ENCODE assay signal across 8 cellular contexts in the genomic region with DNA sequence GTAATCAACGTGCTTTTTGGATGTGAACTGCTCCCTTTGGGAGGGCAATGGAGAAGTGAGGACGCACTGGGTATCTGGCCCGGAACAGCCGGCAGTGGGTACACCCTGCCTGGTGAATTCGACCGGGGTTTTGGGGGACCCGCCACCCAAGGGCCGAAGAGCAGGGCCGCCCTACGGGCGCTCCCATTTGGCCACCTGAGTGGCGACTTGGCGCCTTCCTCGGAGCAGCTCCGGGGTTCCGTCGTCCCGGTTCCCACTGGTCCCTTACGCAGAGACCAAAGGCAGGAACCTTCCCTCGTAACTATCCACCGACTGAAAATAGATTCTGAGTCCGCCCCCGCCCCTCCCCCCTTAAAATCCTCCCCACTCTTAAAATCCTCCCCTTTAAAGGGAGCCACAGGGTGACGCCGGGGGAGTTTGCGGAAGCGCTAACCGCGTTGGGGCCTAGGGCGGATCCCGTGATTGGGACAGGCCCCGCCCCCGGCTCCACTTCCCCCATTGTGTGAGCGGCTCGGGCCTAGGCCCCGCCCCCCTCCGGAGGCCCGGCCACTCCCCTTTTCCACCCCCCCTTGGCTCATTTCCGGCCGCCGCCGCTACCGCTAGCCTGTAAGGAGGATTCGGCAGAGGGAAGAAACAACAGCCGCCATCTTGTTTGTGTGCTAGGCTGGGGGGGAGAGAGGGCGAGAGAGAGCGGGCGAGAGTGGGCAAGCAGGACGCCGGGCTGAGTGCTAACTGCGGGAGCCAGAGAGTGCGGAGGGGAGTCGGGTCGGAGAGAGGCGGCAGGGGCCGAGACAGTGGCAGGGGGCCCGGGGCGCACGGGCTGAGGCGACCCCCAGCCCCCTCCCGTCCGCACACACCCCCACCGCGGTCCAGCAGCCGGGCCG. TPM values are rescaled to one million over a fixed set of nuclear protein-coding genes. Genes with fewer than 3 reads are reported as not detected.
A peak's percentile ranks its signal among the peaks of the same experiment; 100 is the strongest.
DNase-seq lines count a peak whose midpoint lies in the region; TF ChIP-seq lines count a peak whose summit lies in the region.

No MANE protein-coding gene starts in this region.

- DNase-seq in GF-D8 (lab: John Stamatoyannopoulos, UW) (peak; percentile 95), HEK293T (ENCODE audit: extremely low spot score) (peak; percentile 98), MV-4-11 (lab: John Stamatoyannopoulos, UW) (peak; percentile 97), SJSA1 (ENCODE audit: low read depth in 1 of 2, low spot score in 2 of 2) (peak; percentile 94 to 99), foreskin melanocyte (peak; percentile 95), stromal cell of bone marrow (ENCODE audit: low read depth) (peak; percentile 97)
- peak; percentile 99 for DNase-seq in activated naive CD4-positive, alpha-beta T cell treated with anti-CD3 and anti-CD28 coated beads for 36 hours

- H3K27me3 ChIP-seq in SJSA1 (replicated peaks) (no peaks in the 10 kb centered on the region), neuron (ENCODE audit: insufficient read depth, low read length) (no peaks in the 10 kb centered on the region)

- POLR2A ChIA-PET in HEK293T (lab: Yijun Ruan, JAX) = interaction anchor here (0.6 to 6.2 kb wide), 8 partner anchors 9 to 140 kb away, joined by 3 to 55 read pairs (median 4); partner anchors contain the start of gene RBX1

- H3K9me3 Mint-ChIP-seq in activated naive CD4-positive, alpha-beta T cell treated with anti-CD3 and anti-CD28 coated beads for 36 hours = no peaks in the 10 kb centered on the region

- peak overlapping the region; percentile 69 for H2AFZ ChIP-seq in neuron (ENCODE audit: low read depth, low read length)

- H3K9me3 ChIP-seq in SJSA1 (replicated peaks) (no peaks in the 10 kb centered on the region), neuron (ENCODE audit: low read length) (no peaks in the 10 kb centered on the region)

- H3K27ac Mint-ChIP-seq in activated naive CD4-positive, alpha-beta T cell treated with anti-CD3 and anti-CD28 coated beads for 36 hours = peak overlapping the region; percentile 99

- H3K27me3 Mint-ChIP-seq in activated naive CD4-positive, alpha-beta T cell treated with anti-CD3 and anti-CD28 coated beads for 36 hours (ENCODE audit: low read depth) = no peaks in the 10 kb centered on the region

- H3K36me3 ChIP-seq in SJSA1 = peaks cover 30% of the 10 kb centered on the region
- H3K36me3 ChIP-seq in neuron (ENCODE audit: insufficient read depth, low read length) = peaks cover 5% of the 10 kb centered on the region

- H3K4me3 Mint-ChIP-seq in activated naive CD4-positive, alpha-beta T cell treated with anti-CD3 and anti-CD28 coated beads for 36 hours = peak overlapping the region; percentile 93

- peaks cover 25% of the 10 kb centered on the region for H3K4me1 Mint-ChIP-seq in activated naive CD4-positive, alpha-beta T cell treated with anti-CD3 and anti-CD28 coated beads for 36 hours (ENCODE audit: low read depth)

- peaks cover 10% of the 10 kb centered on the region for H3K36me3 Mint-ChIP-seq in activated naive CD4-positive, alpha-beta T cell treated with anti-CD3 and anti-CD28 coated beads for 36 hours (ENCODE audit: low read depth)

- intact Hi-C loops in activated naive CD4-positive, alpha-beta T cell treated with anti-CD3 and anti-CD28 coated beads for 36 hours (cut with micrococcal nuclease) = loop anchor here (1.0 to 5.0 kb wide), 14 partner anchors 22 to 530 kb away; partner anchors contain the start of genes DESI1, L3MBTL2, MRTFA and RANGAP1

- H3K4me3 ChIP-seq in SJSA1 (peak overlapping the region; percentile 85), neuron (ENCODE audit: low read length) (peak overlapping the region; percentile 85)

- H3K4me1 ChIP-seq in SJSA1 (replicated peaks) = peaks cover 19% of the 10 kb centered on the region
- H3K4me1 ChIP-seq in neuron (ENCODE audit: insufficient read depth, low read length) = peaks cover 10% of the 10 kb centered on the region

- CTCF ChIA-PET in HEK293T (lab: Yijun Ruan, JAX) = no interaction called here
- CTCF ChIA-PET in activated naive CD4-positive, alpha-beta T cell treated with anti-CD3 and anti-CD28 coated beads for 36 hours (lab: Charles Lee) = no interaction called here

- peak overlapping the region; percentile 97 for H3K27ac ChIP-seq in SJSA1

TF ChIP-seq in HEK293T, 16 proteins besides CTCF, POLR2A, EP300 and RAD21:
- TF ChIP-seq FOXM1 (IDR thresholded peaks at IDR 0.05; ENCODE audit: borderline replicate concordance) (no peak; the same call in 1 of the 2 replicates), L3MBTL2 (conservative IDR thresholded peaks at IDR 0.05) (0 out of 2 replicates have a peak, but pooled peaks have one; percentile 2), TARDBP (IDR thresholded peaks at IDR 0.05) (no peak), ZNF384 (IDR thresholded peaks at IDR 0.05) (no peak), ARNT (IDR thresholded peaks at IDR 0.05) (no peak), SUZ12 (IDR thresholded peaks at IDR 0.05) (no peak), CTBP1 (IDR thresholded peaks at IDR 0.05; ENCODE audit: borderline replicate concordance) (no peak), SP1 (IDR thresholded peaks at IDR 0.05) (no peak), LEF1 (IDR thresholded peaks at IDR 0.05; ENCODE audit: borderline replicate concordance) (no peak), HDGF (IDR thresholded peaks at IDR 0.05; ENCODE audit: borderline replicate concordance) (0 out of 2 replicates have a peak, but pooled peaks have one; percentile 64), ELF4 (IDR thresholded peaks at IDR 0.05) (peak; percentile 67), FOXK2 (IDR thresholded peaks at IDR 0.05) (no peak), BHLHE40 (IDR thresholded peaks at IDR 0.05; ENCODE audit: borderline replicate concordance) (no peak), FOXA1 (IDR thresholded peaks at IDR 0.05) (no peak), NFRKB (IDR thresholded peaks at IDR 0.05) (peak; percentile 85)
- TF ChIP-seq, protein P1, sequence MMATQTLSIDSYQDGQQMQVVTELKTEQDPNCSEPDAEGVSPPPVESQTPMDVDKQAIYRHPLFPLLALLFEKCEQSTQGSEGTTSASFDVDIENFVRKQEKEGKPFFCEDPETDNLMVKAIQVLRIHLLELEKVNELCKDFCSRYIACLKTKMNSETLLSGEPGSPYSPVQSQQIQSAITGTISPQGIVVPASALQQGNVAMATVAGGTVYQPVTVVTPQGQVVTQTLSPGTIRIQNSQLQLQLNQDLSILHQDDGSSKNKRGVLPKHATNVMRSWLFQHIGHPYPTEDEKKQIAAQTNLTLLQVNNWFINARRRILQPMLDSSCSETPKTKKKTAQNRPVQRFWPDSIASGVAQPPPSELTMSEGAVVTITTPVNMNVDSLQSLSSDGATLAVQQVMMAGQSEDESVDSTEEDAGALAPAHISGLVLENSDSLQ (IDR thresholded peaks at IDR 0.05) = no peak

RNA-seq across cellular contexts. Expression of gene EP300, which starts 1.0 kb away (rescaled TPM):
- 17.2 and 24.5 TPM in 2 replicates for total RNA-seq in SJSA1 (2014; rRNA removed; shearing (Covaris generic))
- 10 to 100 TPM; 37.2 to 38.4 TPM for total RNA-seq in activated naive CD4-positive, alpha-beta T cell treated with anti-CD3 and anti-CD28 coated beads for 36 hours

Comparison
In these comparisons a context has a peak if more than half of its experiments do, and no peak if none do; other contexts are left out.
1. Peak in every context shown above with its lines: DNase-seq, H3K4me3 ChIP-seq and H3K27ac ChIP-seq.